Comparison of ENCODE assay signal across 14 cellular contexts in the genomic region with DNA sequence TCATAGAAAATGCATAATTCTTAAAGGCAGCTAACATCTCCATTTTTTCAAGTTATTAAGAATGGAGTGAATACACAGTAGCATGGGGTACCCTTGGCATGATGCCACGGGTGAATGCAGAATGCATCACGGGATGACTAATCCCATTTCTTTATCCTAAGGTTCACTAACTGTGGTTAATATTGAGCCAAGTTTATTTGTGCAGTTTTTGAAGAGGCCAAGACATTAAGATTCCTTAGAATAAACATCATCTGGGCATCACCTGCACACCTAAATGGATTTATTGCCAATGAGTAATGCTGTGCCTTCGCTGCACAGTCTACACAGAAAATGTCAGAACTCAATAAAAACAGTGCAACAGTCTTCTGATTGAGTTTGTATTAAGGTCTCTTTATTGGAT.
DNase-seq lines count a peak whose midpoint lies in the region; ATAC-seq and TF ChIP-seq lines count a peak whose summit lies in the region.
"Had no signal": no experiment of that assay in that cellular context is flagged by ENCODE, and none has a peak within 500 bp of the region (broad histone marks: within the 10 kb centered on the region; RNA-seq: fewer than 3 reads in every experiment).

No MANE protein-coding gene starts in this region.

- no peak overlapping the region for H3K27ac ChIP-seq in AG04450 (ENCODE audit: low read depth, low read length)
- H3K27ac ChIP-seq: BLaER1, right atrium auricular region, transverse colon had no signal

- ATAC-seq in HG03571 (IDR thresholded peaks at IDR 0.05; ENCODE audit: unreplicated experiment) = no peak
- ATAC-seq: HCT116 had no signal

- H3K27me3 ChIP-seq in AG04450 (ENCODE audit: control insufficient read depth, insufficient read depth, low read length) = no peaks in the 10 kb centered on the region
- H3K27me3 ChIP-seq: BLaER1, right atrium auricular region, transverse colon had no signal

- no peak for TF ChIP-seq CTCF in AG04450 (IDR thresholded peaks at IDR 0.05; ENCODE audit: low read depth, low read length)

- CTCF ChIA-PET in AG04450 (lab: Charles Lee) = no interaction called here

- DNase-seq in AG04450 (ENCODE audit: low read depth, low spot score) (peak; percentile 33), HK-2 (ENCODE audit: unreplicated experiment) (peak; percentile 58), SHP77 (lab: John Stamatoyannopoulos, UW) (peak; percentile 21 to 43), fibroblast of the conjunctiva (ENCODE audit: low read depth) (peak; percentile 12), globus pallidus (ENCODE audit: low spot score) (no peak), NCI-H1436 treated with DMSO at 0.1 percent for 48 hours (lab: John Stamatoyannopoulos, UW) (no peak), SK-N-DZ (ENCODE audit: low spot score) (no peak)
- DNase-seq: activated CD4-positive, alpha-beta T cell treated with anti-CD3 and anti-CD28 coated beads, Interleukin-2, amount 50 U/mL, for 4 hours; activated naive CD4-positive, alpha-beta T cell; transverse colon had no signal

- H3K9me3 ChIP-seq in AG04450 (ENCODE audit: control insufficient read depth, insufficient read depth, low read length) = no peaks in the 10 kb centered on the region
- H3K9me3 ChIP-seq: BLaER1, right atrium auricular region, transverse colon had no signal

- POLR2A ChIA-PET in AG04450 (lab: Yijun Ruan, JAX) = interaction anchor here (0.6 kb wide), 1 partner anchor 13 kb away, joined by 3 read pairs; no protein-coding TSS in a partner anchor

- H3K4me3 ChIP-seq in AG04450 (ENCODE audit: low read depth, low read length) = no peak overlapping the region
- H3K4me3 ChIP-seq: BLaER1, right atrium auricular region, transverse colon had no signal

Comparison
In these comparisons a context has a peak if more than half of its experiments do, and no peak if none do; other contexts are left out.
1. DNase-seq: peak in AG04450 (single experiment), HK-2 (single experiment), SHP77 (2 of 2) and fibroblast of the conjunctiva (single experiment); none in globus pallidus (single experiment), NCI-H1436 treated with DMSO at 0.1 percent for 48 hours (single experiment) and SK-N-DZ (single experiment).